ENCODE assay signal across 12 cellular contexts in the genomic region with DNA sequence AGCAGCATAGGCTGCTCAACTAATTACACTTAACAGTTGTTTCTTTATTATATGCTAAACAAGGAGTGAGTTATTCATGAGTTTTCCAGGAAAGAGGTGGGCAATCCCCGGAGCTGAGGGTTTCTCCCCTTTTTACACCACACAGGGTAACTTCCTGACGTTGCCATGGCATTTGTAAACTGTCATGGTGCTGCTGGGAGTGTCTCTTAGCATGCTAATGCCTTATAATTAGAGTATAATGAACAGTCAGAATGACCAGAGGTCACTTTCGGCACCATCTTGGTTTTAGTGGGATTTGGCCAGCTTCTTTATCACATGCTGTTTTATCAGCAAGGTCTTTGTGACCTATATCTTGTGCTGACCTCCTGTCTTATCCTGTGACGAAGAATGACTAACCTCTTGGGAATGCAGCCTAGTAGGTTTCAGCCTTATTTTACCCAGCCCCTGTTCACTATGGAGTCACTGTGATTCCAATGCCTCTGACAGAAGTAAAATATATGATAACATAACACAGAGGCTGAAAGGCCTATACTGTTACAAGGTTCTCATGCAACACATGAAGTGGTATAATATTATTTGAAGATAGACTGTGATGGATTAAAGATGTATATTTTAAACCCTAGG. TPM values are rescaled to one million over a fixed set of nuclear protein-coding genes. Genes with fewer than 3 reads are reported as not detected.
DNase-seq lines count a peak whose midpoint lies in the region; ATAC-seq and TF ChIP-seq lines count a peak whose summit lies in the region.
"Had no signal": no experiment of that assay in that cellular context is flagged by ENCODE, and none has a peak within 500 bp of the region (broad histone marks: within the 10 kb centered on the region; RNA-seq: fewer than 3 reads in every experiment).

No MANE protein-coding gene starts in this region.

- H3K4me1 ChIP-seq in prostate gland (replicated peaks) = no peaks in the 10 kb centered on the region

- H3K9me3 ChIP-seq in T-helper 17 cell (ENCODE audit: control insufficient read depth, low read length, poor library complexity, severe bottlenecking) = no peaks in the 10 kb centered on the region
- H3K9me3 ChIP-seq in prostate gland = no peaks in the 10 kb centered on the region

- no peaks in the 10 kb centered on the region for H3K36me3 ChIP-seq in prostate gland

- peak; percentile 80 to 86 for ATAC-seq in activated naive CD4-positive, alpha-beta T cell treated with anti-CD3 and anti-CD28 coated beads, Interleukin-2, amount 50 U/mL, for 72 hours
- peak; percentile 77 for ATAC-seq in T-helper 17 cell
- no peak for ATAC-seq in GM21360 (IDR thresholded peaks at IDR 0.05; ENCODE audit: unreplicated experiment)

- TF ChIP-seq POLR2A in prostate gland (IDR thresholded peaks at IDR 0.05) = no peak

- no peaks in the 10 kb centered on the region for H3K27me3 ChIP-seq in prostate gland (replicated peaks; ENCODE audit: insufficient read depth)

- peaks cover 7% of the 10 kb centered on the region for H3K4me1 Mint-ChIP-seq in T-helper 17 cell

- intact Hi-C loops in prostate gland (cut with DNase I) = no loop called here

- H3K27ac Mint-ChIP-seq in activated naive CD4-positive, alpha-beta T cell treated with anti-CD3 and anti-CD28 coated beads, Interleukin-2, amount 50 U/mL, for 72 hours = peak overlapping the region; percentile 8 to 84
- no peak overlapping the region for H3K27ac Mint-ChIP-seq in T-helper 17 cell
- H3K27ac Mint-ChIP-seq: B cell had no signal

- no peak overlapping the region for H3K4me3 Mint-ChIP-seq in T-helper 17 cell
- H3K4me3 Mint-ChIP-seq: B cell had no signal

- 69% methylated on average over 4 of the region's 4 CpGs for WGBS in prostate gland

- H3K9me3 Mint-ChIP-seq in activated naive CD4-positive, alpha-beta T cell treated with anti-CD3 and anti-CD28 coated beads, Interleukin-2, amount 50 U/mL, for 72 hours = no peaks in the 10 kb centered on the region

- H3K4me3 ChIP-seq in fibroblast of pulmonary artery (replicated peaks; ENCODE audit: low read depth, low read length) (no peak overlapping the region), prostate gland (no peak overlapping the region)

- peak in 1 of 2 donors; percentile 21 for DNase-seq in activated naive CD4-positive, alpha-beta T cell treated with anti-CD3 and anti-CD28 coated beads, Interleukin-2, amount 50 U/mL, for 72 hours (ENCODE audit: low spot score in 2 of 2)
- no peak for DNase-seq in activated naive CD4-positive, alpha-beta T cell (lab: John Stamatoyannopoulos, UW)
- DNase-seq in T-helper 17 cell = no peak
- DNase-seq in fibroblast of pulmonary artery (ENCODE audit: low read depth) = peak; percentile 40
- DNase-seq in stimulated activated CD8-positive, alpha-beta memory T cell treated with anti-CD3 and anti-CD28 coated beads, Interleukin-4, amount 100 ng/mL, for 48 hours = peak; percentile 50
- no peak for DNase-seq in prostate gland (ENCODE audit: low spot score)
- DNase-seq in GM10248 (ENCODE audit: extremely low spot score) = no peak
- DNase-seq: activated CD8-positive, alpha-beta memory T cell treated with anti-CD3 and anti-CD28 coated beads for 24 hours; effector CD4-positive, alpha-beta T cell; KBM-7 had no signal

- CTCF ChIA-PET in GM10248 (lab: Yijun Ruan, JAX) = interaction anchor here (1.0 to 1.1 kb wide), 3 partner anchors 9 to 97 kb away, joined by 3 to 4 read pairs (median 4); no protein-coding TSS in a partner anchor

- peaks cover 13 to 42% of the 10 kb centered on the region in 2 donors for H3K36me3 Mint-ChIP-seq in activated naive CD4-positive, alpha-beta T cell treated with anti-CD3 and anti-CD28 coated beads, Interleukin-2, amount 50 U/mL, for 72 hours
- H3K36me3 Mint-ChIP-seq in T-helper 17 cell (ENCODE audit: low read depth) = no peaks in the 10 kb centered on the region

- POLR2A ChIA-PET in GM10248 (lab: Yijun Ruan, JAX) = interaction anchor here (0.7 to 0.9 kb wide), 4 partner anchors 48 to 1074 kb away, joined by 3 to 6 read pairs (median 4); no protein-coding TSS in a partner anchor

- no peak overlapping the region for H3K27ac ChIP-seq in prostate gland

- H3K27me3 Mint-ChIP-seq in T-helper 17 cell = no peaks in the 10 kb centered on the region
- H3K27me3 Mint-ChIP-seq: B cell had no signal

- TF ChIP-seq CTCF in fibroblast of pulmonary artery (IDR thresholded peaks at IDR 0.05; ENCODE audit: low read length, missing control alignments) (no peak), prostate gland (IDR thresholded peaks at IDR 0.05) (no peak), GM10248 (IDR thresholded peaks at IDR 0.05; ENCODE audit: control extremely low read depth, extremely low read depth, low read depth, missing control alignments) (no peak)

RNA-seq across cellular contexts. Expression of gene RDX, which starts 41.3 kb away (rescaled TPM):
- total RNA-seq in activated naive CD4-positive, alpha-beta T cell treated with anti-CD3 and anti-CD28 coated beads, Interleukin-2, amount 50 U/mL, for 72 hours = 10 to 100 TPM; 45.9 to 74.0 TPM
- total RNA-seq in T-helper 17 cell (10 to 100 TPM; 26.7 to 38.4 TPM), prostate gland (100 to 1,000 TPM in 1 of 2 donors, 10 to 100 TPM in 1; 45.4 to 136 TPM)

Comparison
In these comparisons a context has a peak if more than half of its experiments do, and no peak if none do; other contexts are left out.
1. DNase-seq: peak in fibroblast of pulmonary artery (single experiment) and stimulated activated CD8-positive, alpha-beta memory T cell treated with anti-CD3 and anti-CD28 coated beads, Interleukin-4, amount 100 ng/mL, for 48 hours (single experiment); none in activated naive CD4-positive, alpha-beta T cell (0 of 4), T-helper 17 cell (0 of 3), prostate gland (single experiment) and GM10248 (single experiment).